In genomic region chr7:146961617-146962016, GRCh38 we compare ENCODE assay signal across 12 cellular contexts.
A peak's percentile ranks its signal among the peaks of the same experiment; 100 is the strongest.
DNase-seq lines count a peak whose midpoint lies in the region; TF ChIP-seq lines count a peak whose summit lies in the region.
"Had no signal": no experiment of that assay in that cellular context is flagged by ENCODE, and none has a peak within 500 bp of the region (broad histone marks: within the 10 kb centered on the region; RNA-seq: fewer than 3 reads in every experiment).

No MANE protein-coding gene starts in this region.

- CTCF ChIA-PET in activated naive CD4-positive, alpha-beta T cell treated with anti-CD3 and anti-CD28 coated beads for 36 hours (lab: Charles Lee), result interaction anchor here (0.6 kb wide), 1 partner anchor 1229 kb away, joined by 3 read pairs; no protein-coding TSS in a partner anchor
- CTCF ChIA-PET in CD4-positive, alpha-beta memory T cell (lab: Charles Lee; ENCODE audit: partially characterized antibody), result no interaction called here

- no peaks in the 10 kb centered on the region for H3K27me3 ChIP-seq in CD4-positive, alpha-beta memory T cell (ENCODE audit: insufficient read depth, low read length)
- H3K27me3 ChIP-seq: suprapubic skin had no signal

- DNase-seq in AG09319 (ENCODE audit: extremely low read depth, low read depth) (peak; percentile 7), LHCN-M2 (ENCODE audit: low read depth) (peak; percentile 68), astrocyte of the cerebellum (ENCODE audit: low read depth) (peak; percentile 77), medulla oblongata (ENCODE audit: extremely low spot score) (peak; percentile 9)
- DNase-seq in NK-92 treated with Interleukin-12 subunit alpha and Interleukin-12 subunit beta, amount 100 ng/mL, for 24 hours (lab: John Stamatoyannopoulos, UW), result no peak
- DNase-seq in activated naive CD4-positive, alpha-beta T cell treated with anti-CD3 and anti-CD28 coated beads for 36 hours, result no peak
- no peak for DNase-seq in activated CD8-positive, alpha-beta memory T cell treated with anti-CD3 and anti-CD28 coated beads, Interleukin-2, amount 50 U/mL, for 48 hours
- DNase-seq in CD4-positive, alpha-beta memory T cell, result no peak
- DNase-seq: activated T-cell treated with anti-CD3 and anti-CD28 coated beads, Interleukin-2, amount 50 U/mL, for 1 hour; NCI-H82 had no signal

- no peaks in the 10 kb centered on the region for H3K27me3 Mint-ChIP-seq in activated naive CD4-positive, alpha-beta T cell treated with anti-CD3 and anti-CD28 coated beads for 36 hours (ENCODE audit: low read depth)
- no peaks in the 10 kb centered on the region for H3K27me3 Mint-ChIP-seq in CD4-positive, alpha-beta memory T cell
- H3K27me3 Mint-ChIP-seq: natural killer cell treated with Interleukin-12 subunit alpha and Interleukin-12 subunit beta and Interleukin-15 and Interleukin-18, amount 100 ng/mL, for 72 hours had no signal

- H3K4me3 Mint-ChIP-seq in activated naive CD4-positive, alpha-beta T cell treated with anti-CD3 and anti-CD28 coated beads for 36 hours, result no peak overlapping the region
- no peak overlapping the region for H3K4me3 Mint-ChIP-seq in CD4-positive, alpha-beta memory T cell
- H3K4me3 Mint-ChIP-seq: natural killer cell treated with Interleukin-12 subunit alpha and Interleukin-12 subunit beta and Interleukin-15 and Interleukin-18, amount 100 ng/mL, for 72 hours had no signal

- H3K36me3 Mint-ChIP-seq in activated naive CD4-positive, alpha-beta T cell treated with anti-CD3 and anti-CD28 coated beads for 36 hours (ENCODE audit: low read depth), result no peaks in the 10 kb centered on the region
- no peaks in the 10 kb centered on the region for H3K36me3 Mint-ChIP-seq in CD4-positive, alpha-beta memory T cell

- intact Hi-C loops in activated naive CD4-positive, alpha-beta T cell treated with anti-CD3 and anti-CD28 coated beads for 36 hours (cut with micrococcal nuclease), result no loop called here
- intact Hi-C loops in CD4-positive, alpha-beta memory T cell (cut with micrococcal nuclease), result no loop called here

- H3K4me1 Mint-ChIP-seq in activated naive CD4-positive, alpha-beta T cell treated with anti-CD3 and anti-CD28 coated beads for 36 hours (ENCODE audit: low read depth), result no peaks in the 10 kb centered on the region
- H3K4me1 Mint-ChIP-seq in CD4-positive, alpha-beta memory T cell, result no peaks in the 10 kb centered on the region

- H3K9me3 Mint-ChIP-seq in activated naive CD4-positive, alpha-beta T cell treated with anti-CD3 and anti-CD28 coated beads for 36 hours, result peaks cover 6% of the 10 kb centered on the region
- peaks cover 0 to 22% (median 7%) of the 10 kb centered on the region in 8 donors for H3K9me3 Mint-ChIP-seq in CD4-positive, alpha-beta memory T cell

- no peak for TF ChIP-seq CTCF in AG09319 (IDR thresholded peaks at IDR 0.05; ENCODE audit: low read depth, low read length)
- no peak for TF ChIP-seq CTCF in astrocyte of the cerebellum (IDR thresholded peaks at IDR 0.05; ENCODE audit: low read depth, low read length, missing control alignments)

- no peak overlapping the region for H3K27ac ChIP-seq in CD4-positive, alpha-beta memory T cell (ENCODE audit: low read depth, low read length)
- H3K27ac ChIP-seq: suprapubic skin had no signal

- in situ Hi-C loops in astrocyte of the cerebellum (cut with HindIII; ENCODE audit: low sequenced_read_pairs), result no loop called here

- no peaks in the 10 kb centered on the region for H3K4me1 ChIP-seq in CD4-positive, alpha-beta memory T cell (ENCODE audit: insufficient read depth, low read length)
- H3K4me1 ChIP-seq: suprapubic skin had no signal

- no peaks in the 10 kb centered on the region for H3K36me3 ChIP-seq in CD4-positive, alpha-beta memory T cell (ENCODE audit: insufficient read depth, low read length)
- H3K36me3 ChIP-seq: suprapubic skin had no signal

- POLR2A ChIA-PET in CD4-positive, alpha-beta memory T cell (lab: Charles Lee; ENCODE audit: partially characterized antibody), result no interaction called here

- H3K27ac Mint-ChIP-seq in activated naive CD4-positive, alpha-beta T cell treated with anti-CD3 and anti-CD28 coated beads for 36 hours, result no peak overlapping the region
- no peak overlapping the region for H3K27ac Mint-ChIP-seq in CD4-positive, alpha-beta memory T cell
- H3K27ac Mint-ChIP-seq: natural killer cell treated with Interleukin-12 subunit alpha and Interleukin-12 subunit beta and Interleukin-15 and Interleukin-18, amount 100 ng/mL, for 72 hours had no signal

- no peak overlapping the region for H3K4me3 ChIP-seq in astrocyte of the cerebellum (ENCODE audit: low read depth, low read length)
- H3K4me3 ChIP-seq in CD4-positive, alpha-beta memory T cell (ENCODE audit: low read length in 2 of 2), result no peak overlapping the region
- H3K4me3 ChIP-seq: suprapubic skin had no signal

- H3K9me3 ChIP-seq in CD4-positive, alpha-beta memory T cell (ENCODE audit: control insufficient read depth in 1 of 2, low read length in 2 of 2), result no peaks in the 10 kb centered on the region
- H3K9me3 ChIP-seq: suprapubic skin had no signal

Comparison
In these comparisons a context has a peak if more than half of its experiments do, and no peak if none do; other contexts are left out.
1. DNase-seq: peak in AG09319 (single experiment), LHCN-M2 (single experiment), astrocyte of the cerebellum (single experiment) and medulla oblongata (single experiment); none in NK-92 treated with Interleukin-12 subunit alpha and Interleukin-12 subunit beta, amount 100 ng/mL, for 24 hours (single experiment), activated naive CD4-positive, alpha-beta T cell treated with anti-CD3 and anti-CD28 coated beads for 36 hours (single experiment), activated CD8-positive, alpha-beta memory T cell treated with anti-CD3 and anti-CD28 coated beads, Interleukin-2, amount 50 U/mL, for 48 hours (single experiment) and CD4-positive, alpha-beta memory T cell (0 of 5).